1 cellular context compared by ENCODE assay signal in genomic region chr12:26114720-26115406, GRCh38.
TF ChIP-seq lines count a peak whose summit lies in the region.

No MANE protein-coding gene starts in this region.

TF ChIP-seq in WTC11, 78 proteins besides CTCF, POLR2A, EP300 and RAD21 (continued from another document):
- TF ChIP-seq, protein P1, sequence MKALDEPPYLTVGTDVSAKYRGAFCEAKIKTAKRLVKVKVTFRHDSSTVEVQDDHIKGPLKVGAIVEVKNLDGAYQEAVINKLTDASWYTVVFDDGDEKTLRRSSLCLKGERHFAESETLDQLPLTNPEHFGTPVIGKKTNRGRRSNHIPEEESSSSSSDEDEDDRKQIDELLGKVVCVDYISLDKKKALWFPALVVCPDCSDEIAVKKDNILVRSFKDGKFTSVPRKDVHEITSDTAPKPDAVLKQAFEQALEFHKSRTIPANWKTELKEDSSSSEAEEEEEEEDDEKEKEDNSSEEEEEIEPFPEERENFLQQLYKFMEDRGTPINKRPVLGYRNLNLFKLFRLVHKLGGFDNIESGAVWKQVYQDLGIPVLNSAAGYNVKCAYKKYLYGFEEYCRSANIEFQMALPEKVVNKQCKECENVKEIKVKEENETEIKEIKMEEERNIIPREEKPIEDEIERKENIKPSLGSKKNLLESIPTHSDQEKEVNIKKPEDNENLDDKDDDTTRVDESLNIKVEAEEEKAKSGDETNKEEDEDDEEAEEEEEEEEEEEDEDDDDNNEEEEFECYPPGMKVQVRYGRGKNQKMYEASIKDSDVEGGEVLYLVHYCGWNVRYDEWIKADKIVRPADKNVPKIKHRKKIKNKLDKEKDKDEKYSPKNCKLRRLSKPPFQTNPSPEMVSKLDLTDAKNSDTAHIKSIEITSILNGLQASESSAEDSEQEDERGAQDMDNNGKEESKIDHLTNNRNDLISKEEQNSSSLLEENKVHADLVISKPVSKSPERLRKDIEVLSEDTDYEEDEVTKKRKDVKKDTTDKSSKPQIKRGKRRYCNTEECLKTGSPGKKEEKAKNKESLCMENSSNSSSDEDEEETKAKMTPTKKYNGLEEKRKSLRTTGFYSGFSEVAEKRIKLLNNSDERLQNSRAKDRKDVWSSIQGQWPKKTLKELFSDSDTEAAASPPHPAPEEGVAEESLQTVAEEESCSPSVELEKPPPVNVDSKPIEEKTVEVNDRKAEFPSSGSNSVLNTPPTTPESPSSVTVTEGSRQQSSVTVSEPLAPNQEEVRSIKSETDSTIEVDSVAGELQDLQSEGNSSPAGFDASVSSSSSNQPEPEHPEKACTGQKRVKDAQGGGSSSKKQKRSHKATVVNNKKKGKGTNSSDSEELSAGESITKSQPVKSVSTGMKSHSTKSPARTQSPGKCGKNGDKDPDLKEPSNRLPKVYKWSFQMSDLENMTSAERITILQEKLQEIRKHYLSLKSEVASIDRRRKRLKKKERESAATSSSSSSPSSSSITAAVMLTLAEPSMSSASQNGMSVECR (CRISPR knock-in tag; IDR thresholded peaks at IDR 0.05; ENCODE audit: borderline replicate concordance): peak; percentile 0; the same call in 1 of the 2 replicates
